In genomic region chr4:42638993-42639392, GRCh38 we compare ENCODE assay signal across 9 cellular contexts. TPM values are rescaled to one million over a fixed set of nuclear protein-coding genes. Genes with fewer than 3 reads are reported as not detected.
DNase-seq lines count a peak whose midpoint lies in the region; ATAC-seq, FAIRE-seq and TF ChIP-seq lines count a peak whose summit lies in the region.
"Had no signal": no experiment of that assay in that cellular context is flagged by ENCODE, and none has a peak within 500 bp of the region (broad histone marks: within the 10 kb centered on the region; RNA-seq: fewer than 3 reads in every experiment).

No MANE protein-coding gene starts in this region.

- TF ChIP-seq CTCF in PC-9 (conservative IDR thresholded peaks at IDR 0.05): no peak
- TF ChIP-seq CTCF in HepG2 (CRISPR knock-in tag; IDR thresholded peaks at IDR 0.05): no peak

- TF ChIP-seq EP300 in HepG2 (IDR thresholded peaks at IDR 0.05; ENCODE audit: low read depth in 2 of 2, low read length in 2 of 2) (no peak), HepG2 (CRISPR knock-in tag; IDR thresholded peaks at IDR 0.05; ENCODE audit: borderline replicate concordance) (no peak)

- TF ChIP-seq RAD21 in HepG2 (CRISPR knock-in tag; IDR thresholded peaks at IDR 0.05): no peak

- BruUV-seq in PC-9 (replicated peaks; lab: Mats Ljungman, UMichigan) (no TSS peak), HepG2 (replicated peaks; lab: Mats Ljungman, UMichigan) (no TSS peak)

- H3K27ac ChIP-seq in PC-9 (no peak overlapping the region), HepG2 (ENCODE audit: extremely low read length, insufficient read depth, low read length) (no peak overlapping the region)
- H3K27ac ChIP-seq: adrenal gland had no signal

- H3K4me3 Mint-ChIP-seq in natural killer cell treated with Interleukin-12 subunit alpha and Interleukin-12 subunit beta and Interleukin-15 and Interleukin-18, amount 100 ng/mL, for 72 hours: peak overlapping the region; percentile 80

- intact Hi-C loops in PC-9 (cut with micrococcal nuclease; ENCODE audit: unreplicated experiment): no loop called here
- intact Hi-C loops in HepG2 (cut with micrococcal nuclease; ENCODE audit: unreplicated experiment): no loop called here

- no peaks in the 10 kb centered on the region for H3F3A ChIP-seq in PC-9 (ENCODE audit: insufficient read depth, low read depth)

- H3K27ac Mint-ChIP-seq in natural killer cell treated with Interleukin-12 subunit alpha and Interleukin-12 subunit beta and Interleukin-15 and Interleukin-18, amount 100 ng/mL, for 72 hours: peak overlapping the region; percentile 87 to 92

- no peaks in the 10 kb centered on the region for H3K9me2 ChIP-seq in PC-9 (ENCODE audit: insufficient read depth)

- DNase-seq in KBM-7 (peak; percentile 53), PC-9 (no peak), HepG2 (ENCODE audit: low spot score) (no peak), COLO829 (ENCODE audit: low spot score) (no peak)
- DNase-seq in natural killer cell treated with Interleukin-12 subunit alpha and Interleukin-12 subunit beta and Interleukin-15 and Interleukin-18, amount 100 ng/mL, for 72 hours (ENCODE audit: low spot score): peak; percentile 71
- DNase-seq: adrenal gland had no signal

- peak; percentile 75 for ATAC-seq in GM18909 (IDR thresholded peaks at IDR 0.05; ENCODE audit: poor library complexity, unreplicated experiment)
- peak; percentile 60 for ATAC-seq in HG02571 (IDR thresholded peaks at IDR 0.05; ENCODE audit: unreplicated experiment)
- peak; percentile 77 to 84 for ATAC-seq in natural killer cell treated with Interleukin-12 subunit alpha and Interleukin-12 subunit beta and Interleukin-15 and Interleukin-18, amount 100 ng/mL, for 72 hours
- ATAC-seq in HepG2: no peak
- ATAC-seq: HCT116 had no signal

- H3K36me3 ChIP-seq in PC-9 (ENCODE audit: low read depth) (no peaks in the 10 kb centered on the region), HepG2 (replicated peaks in 1 of 2; ENCODE audit: control insufficient read depth in 1 of 2, insufficient read depth in 2 of 2, low read length in 2 of 2) (no peaks in the 10 kb centered on the region)
- H3K36me3 ChIP-seq: adrenal gland had no signal

- H4K20me1 ChIP-seq in PC-9 (ENCODE audit: insufficient read depth): no peaks in the 10 kb centered on the region
- H4K20me1 ChIP-seq in HepG2 (ENCODE audit: insufficient read depth, low read length): no peaks in the 10 kb centered on the region

- TF ChIP-seq POLR2A in HepG2 (IDR thresholded peaks at IDR 0.05; ENCODE audit: insufficient read depth in 1 of 2, low read depth in 2 of 2, low read length in 2 of 2): no peak

- H3K79me2 ChIP-seq in PC-9 (ENCODE audit: low read depth) (no peaks in the 10 kb centered on the region), HepG2 (ENCODE audit: insufficient read depth, low read length) (no peaks in the 10 kb centered on the region)

- FAIRE-seq in HepG2 (lab: Jason Lieb, UNC): no peak

- in situ Hi-C loops in KBM-7 (cut with MboI; ENCODE audit: low pct_unique_long_range_greater_than_20kb, low sequenced_read_pairs): no loop called here
- in situ Hi-C loops in HepG2 (cut with HindIII; ENCODE audit: extremely low pct_ligation_motif_present, low pct_unique_long_range_greater_than_20kb): no loop called here

- no peak overlapping the region for H3K4me2 ChIP-seq in PC-9
- no peak overlapping the region for H3K4me2 ChIP-seq in HepG2 (ENCODE audit: low read depth, low read length)

- POLR2A ChIA-PET in PC-9 (lab: Charles Lee; ENCODE audit: unreplicated experiment): no interaction called here
- POLR2A ChIA-PET in HepG2 (lab: Yijun Ruan, JAX): no interaction called here

- WGBS in HepG2 (ENCODE audit: low lambda C conversion rate): 24% methylated on average over 3 of the region's 3 CpGs

- no peak overlapping the region for H2AFZ ChIP-seq in PC-9
- H2AFZ ChIP-seq in HepG2 (ENCODE audit: low read length): no peak overlapping the region

- H3K27me3 Mint-ChIP-seq in natural killer cell treated with Interleukin-12 subunit alpha and Interleukin-12 subunit beta and Interleukin-15 and Interleukin-18, amount 100 ng/mL, for 72 hours: no peaks in the 10 kb centered on the region

- no peak overlapping the region for H3K9ac ChIP-seq in HepG2 (ENCODE audit: insufficient read depth, low read depth, low read length)

- H3K36me3 Mint-ChIP-seq in natural killer cell treated with Interleukin-12 subunit alpha and Interleukin-12 subunit beta and Interleukin-15 and Interleukin-18, amount 100 ng/mL, for 72 hours: no peaks in the 10 kb centered on the region

- H3K4me3 ChIP-seq in PC-9 (no peak overlapping the region), HepG2 (replicated peaks in 1 of 3; ENCODE audit: insufficient read depth in 1 of 3, low read depth in 2 of 3, low read length in 3 of 3) (no peak overlapping the region)
- H3K4me3 ChIP-seq: adrenal gland had no signal

- peaks cover 57 to 75% of the 10 kb centered on the region in 2 donors for H3K4me1 Mint-ChIP-seq in natural killer cell treated with Interleukin-12 subunit alpha and Interleukin-12 subunit beta and Interleukin-15 and Interleukin-18, amount 100 ng/mL, for 72 hours (ENCODE audit: low read depth in 2 of 2)

- H3K9me3 Mint-ChIP-seq in natural killer cell treated with Interleukin-12 subunit alpha and Interleukin-12 subunit beta and Interleukin-15 and Interleukin-18, amount 100 ng/mL, for 72 hours: no peaks in the 10 kb centered on the region

- H3K27me3 ChIP-seq in PC-9 (ENCODE audit: insufficient read depth, low read depth) (0 out of 2 replicates have a peak, but pooled peaks cover 3% of the 10 kb centered on the region), HepG2 (ENCODE audit: control insufficient read depth in 1 of 2, insufficient read depth in 2 of 2, low read length in 2 of 2) (no peaks in the 10 kb centered on the region)
- H3K27me3 ChIP-seq: adrenal gland had no signal

- CTCF ChIA-PET in PC-9 (lab: Charles Lee): no interaction called here
- CTCF ChIA-PET in HepG2 (lab: Yijun Ruan, JAX; ENCODE audit: low intra/inter-chr PET ratio, low total read pairs): no interaction called here

- H3K9me3 ChIP-seq in PC-9 (ENCODE audit: insufficient read depth, low read depth) (no peaks in the 10 kb centered on the region), HepG2 (ENCODE audit: low read length) (no peaks in the 10 kb centered on the region)
- H3K9me3 ChIP-seq: adrenal gland had no signal

- H3K4me1 ChIP-seq in PC-9 (replicated peaks; ENCODE audit: insufficient read depth): no peaks in the 10 kb centered on the region
- 0 out of 2 replicates have a peak, but pooled peaks cover 6% of the 10 kb centered on the region for H3K4me1 ChIP-seq in HepG2 (ENCODE audit: insufficient read depth, low read length)

TF ChIP-seq in HepG2, 621 proteins besides CTCF, POLR2A, EP300 and RAD21:
- no peak for TF ChIP-seq MEIS1 (CRISPR knock-in tag; IDR thresholded peaks at IDR 0.05; ENCODE audit: borderline replicate concordance)
- no peak for TF ChIP-seq NONO (IDR thresholded peaks at IDR 0.05)
- no peak for TF ChIP-seq NONO (CRISPR knock-in tag; conservative IDR thresholded peaks at IDR 0.05)

RNA-seq across cellular contexts. Expression of gene ATP8A1, which starts 17.9 kb away (rescaled TPM):
- 10 to 100 TPM; 20.5 to 52.9 TPM for total RNA-seq in natural killer cell treated with Interleukin-12 subunit alpha and Interleukin-12 subunit beta and Interleukin-15 and Interleukin-18, amount 100 ng/mL, for 72 hours
- total RNA-seq in PC-9 (2021) (not detected in 2 replicates), HepG2 (2016; rRNA removed; fragmentation: Illumina TruSeq; extraction: Trizol) (4.8 and 6.2 TPM in 2 replicates)
- 1.1 TPM in 2 replicates for total RNA-seq in HepG2 (2016; cell fraction: cytosol; rRNA removed; fragmentation: Illumina TruSeq; extraction: Trizol; ENCODE audit: low read depth)
- 2.5 and 5.3 TPM in 2 replicates for total RNA-seq in HepG2 (2016; cell fraction: insoluble cytoplasmic fraction; rRNA removed; fragmentation: Illumina TruSeq; extraction: Trizol)
- 1.4 and 1.5 TPM in 2 replicates for total RNA-seq in HepG2 (2016; cell fraction: membrane; rRNA removed; fragmentation: Illumina TruSeq; extraction: Trizol)
- total RNA-seq in HepG2 (2016; cell fraction: nucleus; rRNA removed; fragmentation: Illumina TruSeq; extraction: Trizol): 21.5 and 21.6 TPM in 2 replicates
- polyA plus RNA-seq in HepG2 (2011; rRNA removed): 1.7 and 2.2 TPM in 2 replicates
- 0.27 and 0.77 TPM in 2 replicates for polyA plus RNA-seq in HepG2 (2011; cell fraction: cytosol; rRNA removed)
- 4.0 and 8.0 TPM in 2 replicates for polyA plus RNA-seq in HepG2 (2011; cell fraction: nucleus; rRNA removed)
- 1.9 and 3.0 TPM in 2 replicates for polyA plus RNA-seq in HepG2 (2012)
- polyA plus RNA-seq in HepG2 (2016; cell fraction: cytosol; fragmentation: Illumina TruSeq; extraction: Trizol; ENCODE audit: low read depth): 0.10 and 0.37 TPM in 2 replicates
- polyA plus RNA-seq in HepG2 (2016; cell fraction: insoluble cytoplasmic fraction; fragmentation: Illumina TruSeq; extraction: Trizol; ENCODE audit: low read depth): 1.2 and 2.5 TPM in 2 replicates
- 0.23 and 0.33 TPM in 2 replicates for polyA plus RNA-seq in HepG2 (2016; cell fraction: membrane; fragmentation: Illumina TruSeq; extraction: Trizol; ENCODE audit: low read depth)
- 12.3 and 13.7 TPM in 2 replicates for polyA plus RNA-seq in HepG2 (2016; cell fraction: nucleus; fragmentation: Illumina TruSeq; extraction: Trizol; ENCODE audit: insufficient read depth, low read depth)
- 1.8 and 1.9 TPM in 2 replicates for polyA minus RNA-seq in HepG2 (2011; rRNA and poly(A)+ RNA removed; ENCODE audit: low replicate concordance)
- 1.5 and 2.2 TPM in 2 replicates for polyA minus RNA-seq in HepG2 (2011; cell fraction: cytosol; rRNA and poly(A)+ RNA removed)
- polyA minus RNA-seq in HepG2 (2011; cell fraction: nucleus; rRNA and poly(A)+ RNA removed): 32.2 and 38.3 TPM in 2 replicates

Comparison
In these comparisons a context has a peak if more than half of its experiments do, and no peak if none do; other contexts are left out.
1. DNase-seq: peak in KBM-7 (single experiment) and natural killer cell treated with Interleukin-12 subunit alpha and Interleukin-12 subunit beta and Interleukin-15 and Interleukin-18, amount 100 ng/mL, for 72 hours (single experiment); none in PC-9 (0 of 2), HepG2 (single experiment) and COLO829 (single experiment).